14 cellular contexts compared by ENCODE assay signal in genomic region chr17:77402159-77402731, GRCh38.
DNase-seq lines count a peak whose midpoint lies in the region; ATAC-seq and TF ChIP-seq lines count a peak whose summit lies in the region.
"Had no signal": no experiment of that assay in that cellular context is flagged by ENCODE, and none has a peak within 500 bp of the region (broad histone marks: within the 10 kb centered on the region; RNA-seq: fewer than 3 reads in every experiment).

No MANE protein-coding gene starts in this region.

- TF ChIP-seq POLR2A in body of pancreas (IDR thresholded peaks at IDR 0.05) = no peak

- H3K27me3 Mint-ChIP-seq in stimulated activated naive CD8-positive, alpha-beta T cell treated with anti-CD3 and anti-CD28 coated beads, Interleukin-15, Interleukin-2, amounts not matched to agents 100 ng/mL and 50 ng/mL, for 24 hours = no peaks in the 10 kb centered on the region
- H3K27me3 Mint-ChIP-seq in activated CD8-positive, alpha-beta T cell treated with anti-CD3 and anti-CD28 coated beads, Interleukin-2, amount 10 ng/mL, durations not matched to agents 7 days and 5 days (ENCODE audit: low read depth) = no peaks in the 10 kb centered on the region
- no peaks in the 10 kb centered on the region for H3K27me3 Mint-ChIP-seq in naive thymus-derived CD4-positive, alpha-beta T cell

- peaks cover 0 to 12% (median 0%) of the 10 kb centered on the region in 3 experiments for H3K36me3 ChIP-seq in naive thymus-derived CD4-positive, alpha-beta T cell (ENCODE audit: control insufficient read depth in 2 of 3, insufficient read depth in 3 of 3, low read length in 3 of 3)
- peaks cover 0 to 2% of the 10 kb centered on the region in 2 donors for H3K36me3 ChIP-seq in body of pancreas (replicated peaks in 1 of 2; ENCODE audit: insufficient read depth in 1 of 2, low read depth in 2 of 2)

- DNase-seq in stimulated activated naive CD8-positive, alpha-beta T cell treated with anti-CD3 and anti-CD28 coated beads, Interleukin-15, Interleukin-2, amounts not matched to agents 100 U/mL and 50 U/mL, for 24 hours = no peak
- DNase-seq in activated CD8-positive, alpha-beta T cell treated with anti-CD3 and anti-CD28 coated beads, Interleukin-2, amount 10 ng/mL, durations not matched to agents 7 days and 5 days = no peak
- DNase-seq in naive thymus-derived CD4-positive, alpha-beta T cell = no peak
- DNase-seq in body of pancreas (no peak), kidney glomerular epithelial cell (lab: John Stamatoyannopoulos, UW) (no peak)
- no peak for DNase-seq in NK-92 treated with Interleukin-12 subunit alpha and Interleukin-12 subunit beta, amount 100 ng/mL, for 24 hours (lab: John Stamatoyannopoulos, UW)
- DNase-seq: activated T-cell treated with anti-CD3 and anti-CD28 coated beads for 4 hours; posterior cingulate gyrus; stimulated activated CD4-positive, alpha-beta T cell treated with anti-CD3 and anti-CD28 coated beads, Interleukin-15, amount 100 ng/mL, for 24 hours had no signal

- H3K4me3 Mint-ChIP-seq in stimulated activated naive CD8-positive, alpha-beta T cell treated with anti-CD3 and anti-CD28 coated beads, Interleukin-15, Interleukin-2, amounts not matched to agents 100 ng/mL and 50 ng/mL, for 24 hours = no peak overlapping the region
- peak overlapping the region; percentile 50 for H3K4me3 Mint-ChIP-seq in activated CD8-positive, alpha-beta T cell treated with anti-CD3 and anti-CD28 coated beads, Interleukin-2, amount 10 ng/mL, durations not matched to agents 7 days and 5 days
- H3K4me3 Mint-ChIP-seq in naive thymus-derived CD4-positive, alpha-beta T cell = peak overlapping the region in 7 of 10 donors; percentile 29 to 99 (median 63)

- WGBS in body of pancreas, 2 donors = 93 to 94% methylated on average over 13 to 15 of the region's 34 CpGs

- no peaks in the 10 kb centered on the region for H3K36me3 Mint-ChIP-seq in stimulated activated naive CD8-positive, alpha-beta T cell treated with anti-CD3 and anti-CD28 coated beads, Interleukin-15, Interleukin-2, amounts not matched to agents 100 ng/mL and 50 ng/mL, for 24 hours (ENCODE audit: low read depth)
- H3K36me3 Mint-ChIP-seq in activated CD8-positive, alpha-beta T cell treated with anti-CD3 and anti-CD28 coated beads, Interleukin-2, amount 10 ng/mL, durations not matched to agents 7 days and 5 days (ENCODE audit: low read depth) = peaks cover 75% of the 10 kb centered on the region
- H3K36me3 Mint-ChIP-seq in naive thymus-derived CD4-positive, alpha-beta T cell = peaks cover 4 to 42% (median 8%) of the 10 kb centered on the region in 5 donors

- peaks cover 85% of the 10 kb centered on the region for H3K4me1 Mint-ChIP-seq in stimulated activated naive CD8-positive, alpha-beta T cell treated with anti-CD3 and anti-CD28 coated beads, Interleukin-15, Interleukin-2, amounts not matched to agents 100 ng/mL and 50 ng/mL, for 24 hours (ENCODE audit: low read depth)
- peaks cover 99% of the 10 kb centered on the region for H3K4me1 Mint-ChIP-seq in activated CD8-positive, alpha-beta T cell treated with anti-CD3 and anti-CD28 coated beads, Interleukin-2, amount 10 ng/mL, durations not matched to agents 7 days and 5 days (ENCODE audit: low read depth)
- H3K4me1 Mint-ChIP-seq in naive thymus-derived CD4-positive, alpha-beta T cell = peaks cover 72 to 98% (median 93%) of the 10 kb centered on the region in 7 donors

- H3K9me3 Mint-ChIP-seq in stimulated activated naive CD8-positive, alpha-beta T cell treated with anti-CD3 and anti-CD28 coated beads, Interleukin-15, Interleukin-2, amounts not matched to agents 100 ng/mL and 50 ng/mL, for 24 hours = no peaks in the 10 kb centered on the region
- no peaks in the 10 kb centered on the region for H3K9me3 Mint-ChIP-seq in activated CD8-positive, alpha-beta T cell treated with anti-CD3 and anti-CD28 coated beads, Interleukin-2, amount 10 ng/mL, durations not matched to agents 7 days and 5 days (ENCODE audit: insufficient read depth)
- peaks cover 0 to 2% (median 0%) of the 10 kb centered on the region in 11 donors for H3K9me3 Mint-ChIP-seq in naive thymus-derived CD4-positive, alpha-beta T cell

- CTCF ChIA-PET in activated CD8-positive, alpha-beta T cell treated with anti-CD3 and anti-CD28 coated beads, Interleukin-2, amount 10 ng/mL, durations not matched to agents 7 days and 5 days (lab: Charles Lee) = interaction anchor here (1.1 to 8.0 kb wide), 4 partner anchors 11 to 72 kb away, joined by 4 to 149 read pairs (median 24); no protein-coding TSS in a partner anchor
- CTCF ChIA-PET in naive thymus-derived CD4-positive, alpha-beta T cell (lab: Charles Lee) = interaction anchor here (1.6 to 10.1 kb wide), 4 partner anchors 11 to 71 kb away, joined by 4 to 114 read pairs (median 26); no protein-coding TSS in a partner anchor

- intact Hi-C loops in naive thymus-derived CD4-positive, alpha-beta T cell (cut with micrococcal nuclease) = no loop called here
- intact Hi-C loops in body of pancreas (cut with DNase I) = no loop called here

- H3K27ac ChIP-seq in naive thymus-derived CD4-positive, alpha-beta T cell (ENCODE audit: low read depth, low read length) = no peak overlapping the region
- no peak overlapping the region for H3K27ac ChIP-seq in body of pancreas
- H3K27ac ChIP-seq: SJSA1, VCaP had no signal

- peak overlapping the region; percentile 45 for H3K27ac Mint-ChIP-seq in stimulated activated naive CD8-positive, alpha-beta T cell treated with anti-CD3 and anti-CD28 coated beads, Interleukin-15, Interleukin-2, amounts not matched to agents 100 ng/mL and 50 ng/mL, for 24 hours
- peak overlapping the region; percentile 89 for H3K27ac Mint-ChIP-seq in activated CD8-positive, alpha-beta T cell treated with anti-CD3 and anti-CD28 coated beads, Interleukin-2, amount 10 ng/mL, durations not matched to agents 7 days and 5 days
- H3K27ac Mint-ChIP-seq in naive thymus-derived CD4-positive, alpha-beta T cell = peak overlapping the region; percentile 47 to 99 (median 96)

- H3K4me3 ChIP-seq in naive thymus-derived CD4-positive, alpha-beta T cell (ENCODE audit: low read length) = no peak overlapping the region
- H3K4me3 ChIP-seq in body of pancreas = no peak overlapping the region
- H3K4me3 ChIP-seq: SJSA1, tibial nerve had no signal

- POLR2A ChIA-PET in activated CD8-positive, alpha-beta T cell treated with anti-CD3 and anti-CD28 coated beads, Interleukin-2, amount 10 ng/mL, durations not matched to agents 7 days and 5 days (lab: Charles Lee) = interaction anchor here (0.8 to 1.3 kb wide), 3 partner anchors 12 to 28 kb away, joined by 3 to 4 read pairs (median 3); no protein-coding TSS in a partner anchor
- POLR2A ChIA-PET in naive thymus-derived CD4-positive, alpha-beta T cell (lab: Charles Lee) = interaction anchor here (1.1 to 66.9 kb wide), 6 partner anchors 11 to 93 kb away, joined by 3 to 3353 read pairs (median 58); no protein-coding TSS in a partner anchor

- no peak for ATAC-seq in stimulated activated naive CD8-positive, alpha-beta T cell treated with anti-CD3 and anti-CD28 coated beads, Interleukin-15, Interleukin-2, amounts not matched to agents 100 U/mL and 50 U/mL, for 24 hours
- ATAC-seq in activated CD8-positive, alpha-beta T cell treated with anti-CD3 and anti-CD28 coated beads, Interleukin-2, amount 10 ng/mL, durations not matched to agents 7 days and 5 days = no peak
- ATAC-seq in naive thymus-derived CD4-positive, alpha-beta T cell = no peak
- ATAC-seq in GM21529 (IDR thresholded peaks at IDR 0.05; ENCODE audit: unreplicated experiment) (no peak), body of pancreas (no peak)

- no peaks in the 10 kb centered on the region for H3K27me3 ChIP-seq in naive thymus-derived CD4-positive, alpha-beta T cell (ENCODE audit: control insufficient read depth in 2 of 2, insufficient read depth in 2 of 2, low read length in 2 of 2)
- H3K27me3 ChIP-seq in body of pancreas = no peaks in the 10 kb centered on the region
- H3K27me3 ChIP-seq: SJSA1, tibial nerve had no signal

- H3K9me3 ChIP-seq in naive thymus-derived CD4-positive, alpha-beta T cell (ENCODE audit: control insufficient read depth in 2 of 3, low read length in 3 of 3) = no peaks in the 10 kb centered on the region
- no peaks in the 10 kb centered on the region for H3K9me3 ChIP-seq in body of pancreas
- H3K9me3 ChIP-seq: SJSA1, tibial nerve had no signal

- no peak for TF ChIP-seq CTCF in body of pancreas (IDR thresholded peaks at IDR 0.05)

- H3K4me1 ChIP-seq in naive thymus-derived CD4-positive, alpha-beta T cell (ENCODE audit: control insufficient read depth in 2 of 2, insufficient read depth in 2 of 2, low read length in 2 of 2) = peaks cover 72 to 84% of the 10 kb centered on the region in 2 donors
- peaks cover 19% of the 10 kb centered on the region for H3K4me1 ChIP-seq in body of pancreas

Comparison
In these comparisons a context has a peak if more than half of its experiments do, and no peak if none do; other contexts are left out.
1. H3K27ac Mint-ChIP-seq: peak in every context shown above with its lines; median percentile 96 in naive thymus-derived CD4-positive, alpha-beta T cell; 89 in activated CD8-positive, alpha-beta T cell treated with anti-CD3 and anti-CD28 coated beads, Interleukin-2, amount 10 ng/mL, durations not matched to agents 7 days and 5 days; 45 in stimulated activated naive CD8-positive, alpha-beta T cell treated with anti-CD3 and anti-CD28 coated beads, Interleukin-15, Interleukin-2, amounts not matched to agents 100 ng/mL and 50 ng/mL, for 24 hours.